In the genomic region with DNA sequence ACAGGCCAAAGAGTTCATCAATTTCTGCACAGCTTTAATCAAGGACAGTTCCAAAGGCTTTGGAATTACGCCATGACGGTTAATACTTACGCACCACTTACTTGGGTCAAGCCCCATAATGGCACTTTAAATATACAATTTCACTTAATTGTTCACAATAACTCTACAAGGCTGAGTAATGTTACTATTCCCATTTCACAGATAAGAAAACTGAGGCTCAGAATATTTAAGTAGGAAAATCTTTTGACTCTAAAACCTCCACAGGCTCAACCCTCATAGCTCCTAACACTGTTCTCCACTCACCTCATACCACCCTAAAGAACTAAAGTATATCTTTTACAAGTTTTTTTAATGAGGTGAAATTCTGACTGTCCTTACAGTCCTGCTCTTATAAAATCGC, we compare ENCODE assay signal across 6 cellular contexts.
"Had no signal": no experiment of that assay in that cellular context is flagged by ENCODE, and none has a peak within 500 bp of the region (broad histone marks: within the 10 kb centered on the region; RNA-seq: fewer than 3 reads in every experiment).

No MANE protein-coding gene starts in this region.

- H3K4me3 Mint-ChIP-seq: IgD-negative memory B cell had no signal

- FAIRE-seq: HTR-8/SVneo had no signal

- H3K27ac Mint-ChIP-seq: IgD-negative memory B cell had no signal

- H3K27ac ChIP-seq: HL-60 had no signal

- DNase-seq: IMR-90, KBM-7, KG1 had no signal
